ENCODE assay signal across 1 cellular context in genomic region chr16:84927621-84928591, GRCh38.
TF ChIP-seq lines count a peak whose summit lies in the region.

No MANE protein-coding gene starts in this region.

TF ChIP-seq in IMR-90, 13 proteins besides CTCF, POLR2A, EP300 and RAD21:
- TF ChIP-seq ELK1 (IDR thresholded peaks at IDR 0.05; ENCODE audit: borderline replicate concordance, low read depth, low read length) (no peak), MXI1 (IDR thresholded peaks at IDR 0.05; ENCODE audit: borderline replicate concordance, low read depth, low read length) (no peak), SMC3 (IDR thresholded peaks at IDR 0.05; ENCODE audit: low read depth, low read length) (no peak), RFX5 (IDR thresholded peaks at IDR 0.05; ENCODE audit: low read depth, low read length) (no peak), NFE2L2 (IDR thresholded peaks at IDR 0.05; ENCODE audit: low read depth, low read length) (no peak), MAZ (IDR thresholded peaks at IDR 0.05; ENCODE audit: borderline replicate concordance, low read depth, low read length) (no peak), BHLHE40 (IDR thresholded peaks at IDR 0.05; ENCODE audit: low read depth, low read length) (no peak), RCOR1 (IDR thresholded peaks at IDR 0.05; ENCODE audit: insufficient replicate concordance, low read length) (no peak), USF2 (IDR thresholded peaks at IDR 0.05; ENCODE audit: low read depth, low read length) (no peak), CHD1 (IDR thresholded peaks at IDR 0.05; ENCODE audit: low read depth, low read length) (no peak), FOS (IDR thresholded peaks at IDR 0.05; ENCODE audit: low read depth, low read length) (no peak), CEBPB (IDR thresholded peaks at IDR 0.05; ENCODE audit: low read depth, low read length) (no peak), MAFK (IDR thresholded peaks at IDR 0.05; ENCODE audit: low read depth, low read length) (no peak)
TF ChIP-seq in IMR-90: peak in this region for 0.
